In the genomic region with DNA sequence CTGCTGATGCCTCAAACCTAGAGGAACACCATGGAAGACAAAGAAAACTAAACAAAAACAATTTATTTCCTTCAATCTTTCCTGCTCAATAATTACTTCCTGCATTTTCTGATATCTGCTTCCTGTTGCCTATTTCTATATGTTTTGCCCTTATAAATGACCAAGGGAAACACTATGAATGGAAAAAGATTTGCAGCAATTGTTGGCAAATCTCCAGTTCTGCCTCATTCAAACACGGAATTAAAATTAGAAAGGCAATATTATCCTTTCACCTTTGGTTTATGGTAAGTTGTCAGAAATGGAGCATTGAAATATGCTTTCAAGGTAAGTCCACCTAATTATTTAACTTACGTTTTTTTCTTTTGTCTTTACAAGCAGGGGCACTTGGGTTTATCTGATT, we compare ENCODE assay signal across 21 cellular contexts.
"Had no signal": no experiment of that assay in that cellular context is flagged by ENCODE, and none has a peak within 500 bp of the region (broad histone marks: within the 10 kb centered on the region; RNA-seq: fewer than 3 reads in every experiment).

No MANE protein-coding gene starts in this region.

- FAIRE-seq: astrocyte, K562 had no signal

- H3K27ac ChIP-seq: PC-9 had no signal

- ATAC-seq: activated CD8-positive, alpha-beta memory T cell treated with anti-CD3 and anti-CD28 coated beads, Interleukin-2, amount 10 ng/mL, durations not matched to agents 7 days and 5 days; activated naive CD4-positive, alpha-beta T cell treated with anti-CD3 and anti-CD28 coated beads, Interleukin-2, amount 50 U/mL, for 72 hours; activated naive CD8-positive, alpha-beta T cell treated with anti-CD3 and anti-CD28 coated beads, Interleukin-2, amount 50 U/mL, for 24 hours; activated T-cell treated with anti-CD3 and anti-CD28 coated beads, Interleukin-2, amount 50 U/mL, for 4 hours; K562; WTC11 had no signal

- H3K4me2 ChIP-seq: PC-9 had no signal

- H3K4me3 ChIP-seq: K562, PC-9 had no signal

- DNase-seq: activated CD4-positive, alpha-beta T cell treated with anti-CD3 and anti-CD28 coated beads, Interleukin-2, amount 10 ng/mL, durations not matched to agents 24 days and 14 days; activated CD4-positive, alpha-beta T cell treated with anti-CD3 and anti-CD28 coated beads, Interleukin-2, amount 50 U/mL, for 48 hours; activated CD4-positive, CD25-positive, alpha-beta regulatory T cell treated with anti-CD3 and anti-CD28 coated beads, Interleukin-2, amount 50 U/mL, for 72 hours; activated CD8-positive, alpha-beta memory T cell treated with anti-CD3 and anti-CD28 coated beads, Interleukin-2, amount 10 ng/mL, durations not matched to agents 7 days and 5 days; activated effector memory CD4-positive, alpha-beta T cell treated with anti-CD3 and anti-CD28 coated beads, Interleukin-2, amount 50 U/mL, for 16 hours; activated naive CD4-positive, alpha-beta T cell treated with Interleukin-2 at 50 U/mL for 16 hours; activated naive CD8-positive, alpha-beta T cell treated with anti-CD3 and anti-CD28 coated beads, Interleukin-2, amount 50 U/mL, for 24 hours; activated T-cell treated with anti-CD3 and anti-CD28 coated beads, Interleukin-2, amount 50 U/mL, for 4 hours; amniotic stem cell; Karpas-422; NCI-H146; NCI-H187 treated with DMSO at 0.1 percent for 48 hours; NCI-H446; NCI-H524 treated with DMSO at 0.1 percent for 48 hours; NCI-H82; PC-9; SHP77 treated with DMSO at 0.1 percent for 48 hours had no signal

- H2AFZ ChIP-seq: PC-9 had no signal
